ENCODE assay signal across 8 cellular contexts in genomic region chrX:102950908-102951866, GRCh38. TPM values are rescaled to one million over a fixed set of nuclear protein-coding genes. Genes with fewer than 3 reads are reported as not detected.
A peak's percentile ranks its signal among the peaks of the same experiment; 100 is the strongest.
DNase-seq lines count a peak whose midpoint lies in the region; ATAC-seq and TF ChIP-seq lines count a peak whose summit lies in the region.

No MANE protein-coding gene starts in this region.

- no peaks in the 10 kb centered on the region for H3K27me3 Mint-ChIP-seq in endothelial cell (ENCODE audit: unreplicated experiment)

- no peaks in the 10 kb centered on the region for H3K4me1 Mint-ChIP-seq in endothelial cell (ENCODE audit: unreplicated experiment)

- peak overlapping the region; percentile 86 for H3K4me3 Mint-ChIP-seq in endothelial cell (ENCODE audit: unreplicated experiment)

- no peak overlapping the region for H3K27ac Mint-ChIP-seq in endothelial cell (ENCODE audit: unreplicated experiment)

- DNase-seq in AG09319 (ENCODE audit: extremely low read depth, low read depth), result no peak
- DNase-seq in NOMO-1 (lab: John Stamatoyannopoulos, UW; ENCODE audit: unreplicated experiment in 2 of 2), result peak; percentile 35 to 72
- peak; percentile 10 to 24 (median 12) for DNase-seq in activated CD8-positive, alpha-beta memory T cell treated with anti-CD3 and anti-CD28 coated beads for 48 hours (ENCODE audit: low read depth in 2 of 3, low spot score in 2 of 3)
- DNase-seq in endothelial cell (ENCODE audit: low spot score), result peak; percentile 72
- DNase-seq in mucosa of gallbladder (ENCODE audit: low spot score), result peak; percentile 57
- DNase-seq in stimulated activated naive CD8-positive, alpha-beta T cell treated with anti-CD3 and anti-CD28 coated beads, Interleukin-15, Interleukin-2, amounts not matched to agents 100 U/mL and 50 U/mL, for 24 hours, result peak; percentile 60

- no peaks in the 10 kb centered on the region for H3K9me3 Mint-ChIP-seq in endothelial cell (ENCODE audit: unreplicated experiment)

- TF ChIP-seq CTCF in AG09319 (IDR thresholded peaks at IDR 0.05; ENCODE audit: low read depth, low read length) (peak; percentile 68), endothelial cell (IDR thresholded peaks at IDR 0.05; ENCODE audit: unreplicated experiment) (peak; percentile 41)

- H3K36me3 Mint-ChIP-seq in endothelial cell (ENCODE audit: low read depth, unreplicated experiment), result no peaks in the 10 kb centered on the region

- ATAC-seq in GM19035 (IDR thresholded peaks at IDR 0.05; ENCODE audit: unreplicated experiment) (peak; percentile 78), HG03565 (IDR thresholded peaks at IDR 0.05; ENCODE audit: unreplicated experiment) (peak; percentile 86)
- ATAC-seq in stimulated activated naive CD8-positive, alpha-beta T cell treated with anti-CD3 and anti-CD28 coated beads, Interleukin-15, Interleukin-2, amounts not matched to agents 100 U/mL and 50 U/mL, for 24 hours, result peak; percentile 36

RNA-seq across cellular contexts. Expression of gene RAB40AL, which starts 14.1 kb away (rescaled TPM):
- total RNA-seq in endothelial cell (ENCODE audit: unreplicated experiment), result 0.62 TPM
- 0.63 TPM for total RNA-seq in mucosa of gallbladder

Comparison
In these comparisons a context has a peak if more than half of its experiments do, and no peak if none do; other contexts are left out.
1. ATAC-seq: peak in every context shown above with its lines; median percentile 86 in HG03565; 78 in GM19035; 36 in stimulated activated naive CD8-positive, alpha-beta T cell treated with anti-CD3 and anti-CD28 coated beads, Interleukin-15, Interleukin-2, amounts not matched to agents 100 U/mL and 50 U/mL, for 24 hours.